In the genomic region with DNA sequence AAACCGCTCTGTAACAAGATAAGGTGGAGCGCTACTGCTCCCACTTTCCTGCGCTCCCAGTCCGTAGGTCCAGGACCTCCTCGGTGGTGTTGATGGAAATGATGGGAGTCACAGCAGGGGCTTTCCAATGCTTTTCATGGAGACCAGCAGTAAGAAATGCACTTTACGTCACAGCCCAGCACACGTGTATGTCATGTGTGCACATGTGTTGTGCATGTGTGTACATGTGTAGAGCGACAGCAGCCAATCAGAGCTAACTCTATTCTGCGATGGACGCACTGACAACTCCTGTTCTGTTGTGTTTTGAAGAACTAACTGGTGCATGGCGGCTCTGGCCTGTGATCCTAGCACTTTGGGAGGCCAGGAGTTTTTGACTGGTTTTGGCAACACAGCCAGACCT, we compare ENCODE assay signal across 9 cellular contexts. TPM values are rescaled to one million over a fixed set of nuclear protein-coding genes. Genes with fewer than 3 reads are reported as not detected.
DNase-seq lines count a peak whose midpoint lies in the region; ATAC-seq and TF ChIP-seq lines count a peak whose summit lies in the region.
"Had no signal": no experiment of that assay in that cellular context is flagged by ENCODE, and none has a peak within 500 bp of the region (broad histone marks: within the 10 kb centered on the region; RNA-seq: fewer than 3 reads in every experiment).

No MANE protein-coding gene starts in this region.

- H3K4me1 ChIP-seq in HCT116 (ENCODE audit: control insufficient read depth in 1 of 2, insufficient read depth in 2 of 2, low read length in 2 of 2), result peaks cover 12 to 24% of the 10 kb centered on the region in 2 experiments
- H3K4me1 ChIP-seq in lower lobe of right lung, result peaks cover 17% of the 10 kb centered on the region
- peaks cover 0 to 24% (median 13%) of the 10 kb centered on the region in 12 donors for H3K4me1 ChIP-seq in heart left ventricle

- no peaks in the 10 kb centered on the region for H3K9me2 ChIP-seq in HCT116 (ENCODE audit: insufficient read depth)

- no peak for TF ChIP-seq CTCF in AG10803 (conservative IDR thresholded peaks at IDR 0.05; ENCODE audit: low read length)
- no peak for TF ChIP-seq CTCF in HCT116 (IDR thresholded peaks at IDR 0.05 in 2 of 3, conservative IDR thresholded peaks at IDR 0.05 in 1 of 3; ENCODE audit: borderline replicate concordance in 1 of 3, insufficient read depth in 1 of 3, low read depth in 2 of 3, low read length in 2 of 3)
- no peak for TF ChIP-seq CTCF in lower lobe of right lung (IDR thresholded peaks at IDR 0.05)
- TF ChIP-seq CTCF in heart left ventricle (IDR thresholded peaks at IDR 0.05), result no peak

- RAD21 ChIA-PET in HCT116 (lab: Charles Lee; ENCODE audit: low non-redundant PET in 1 of 2, low total read pairs in 2 of 2, uncharacterized antibody in 2 of 2, unreplicated experiment in 2 of 2), result no interaction called here

- peaks cover 18% of the 10 kb centered on the region for H3K4me1 Mint-ChIP-seq in activated T-helper 1 cell treated with anti-CD3 and anti-CD28 coated beads, Interleukin-12 subunit alpha, Interleukin-12 subunit beta, Interleukin-2, Interleukin-4 antibody, amounts not matched to agents 30 ng/mL and 10 ng/mL and 1 ng/mL, durations not matched to agents 14 hours and 24 hours and 36 hours (ENCODE audit: low read depth)

- no peak overlapping the region for H3K27ac ChIP-seq in HCT116 (ENCODE audit: low read depth, low read length)
- H3K27ac ChIP-seq in lower lobe of right lung, result no peak overlapping the region
- H3K27ac ChIP-seq in heart left ventricle, result no peak overlapping the region

- BruUV-seq in HCT116 (replicated peaks; lab: Mats Ljungman, UMichigan), result no TSS peak

- H3K9ac ChIP-seq in HCT116 (ENCODE audit: low read length), result peak overlapping the region; percentile 95

- H3K4me3 ChIP-seq in AG10803 (ENCODE audit: low read length) (peak overlapping the region; percentile 76), HCT116 (replicated peaks in 1 of 2; ENCODE audit: low read depth in 1 of 2, low read length in 2 of 2) (peak overlapping the region; percentile 85 to 100), lower lobe of right lung (peak overlapping the region; percentile 81), heart left ventricle (peak overlapping the region in 2 of 12 donors; percentile 79 to 98)

- DNase-seq in AG10803 (ENCODE audit: low read depth) (no peak), HCT116 (ENCODE audit: low read depth, low spot score) (no peak), lower lobe of right lung (no peak), NCI-H1436 treated with DMSO at 0.1 percent for 48 hours (lab: John Stamatoyannopoulos, UW) (no peak), NCI-H510A treated with DMSO at 0.1 percent for 48 hours (lab: John Stamatoyannopoulos, UW) (no peak), heart left ventricle (no peak)
- no peak for DNase-seq in activated T-helper 1 cell treated with anti-CD3 and anti-CD28 coated beads, Interleukin-12 subunit alpha, Interleukin-12 subunit beta, Interleukin-2, Interleukin-4 antibody, amounts not matched to agents 30 ng/mL and 10 ng/mL and 1 ng/mL, durations not matched to agents 14 hours and 24 hours and 36 hours (ENCODE audit: low spot score)
- DNase-seq: NCI-H2029 had no signal

- H3K4me2 ChIP-seq in HCT116 (ENCODE audit: low read length), result peak overlapping the region; percentile 93

- no peak for TF ChIP-seq RAD21 in HCT116 (IDR thresholded peaks at IDR 0.05; ENCODE audit: low read depth)

- no peaks in the 10 kb centered on the region for H3K9me3 Mint-ChIP-seq in activated T-helper 1 cell treated with anti-CD3 and anti-CD28 coated beads, Interleukin-12 subunit alpha, Interleukin-12 subunit beta, Interleukin-2, Interleukin-4 antibody, amounts not matched to agents 30 ng/mL and 10 ng/mL and 1 ng/mL, durations not matched to agents 14 hours and 24 hours and 36 hours

- H3K79me2 ChIP-seq in HCT116 (ENCODE audit: insufficient read depth, low read length), result peaks cover 49% of the 10 kb centered on the region

- peak overlapping the region; percentile 34 for H3K27ac Mint-ChIP-seq in activated T-helper 1 cell treated with anti-CD3 and anti-CD28 coated beads, Interleukin-12 subunit alpha, Interleukin-12 subunit beta, Interleukin-2, Interleukin-4 antibody, amounts not matched to agents 30 ng/mL and 10 ng/mL and 1 ng/mL, durations not matched to agents 14 hours and 24 hours and 36 hours

- peak overlapping the region; percentile 96 for H3K4me3 Mint-ChIP-seq in activated T-helper 1 cell treated with anti-CD3 and anti-CD28 coated beads, Interleukin-12 subunit alpha, Interleukin-12 subunit beta, Interleukin-2, Interleukin-4 antibody, amounts not matched to agents 30 ng/mL and 10 ng/mL and 1 ng/mL, durations not matched to agents 14 hours and 24 hours and 36 hours

- H3K27me3 ChIP-seq in HCT116 (ENCODE audit: insufficient read depth, low read length) (no peaks in the 10 kb centered on the region), lower lobe of right lung (ENCODE audit: low read depth) (no peaks in the 10 kb centered on the region), heart left ventricle (no peaks in the 10 kb centered on the region)

- H3K36me3 ChIP-seq in HCT116 (ENCODE audit: control insufficient read depth in 1 of 2, insufficient read depth in 2 of 2, low read length in 2 of 2) (peaks cover 2 to 13% of the 10 kb centered on the region in 2 experiments; a peak in 1 of 4 replicates), lower lobe of right lung (peaks cover 4% of the 10 kb centered on the region), heart left ventricle (peaks cover 0 to 7% (median 2%) of the 10 kb centered on the region in 9 donors)

- ATAC-seq in HCT116 (no peak), lower lobe of right lung (no peak), HG02840 (IDR thresholded peaks at IDR 0.05; ENCODE audit: low FRiP score, unreplicated experiment) (no peak), heart left ventricle (no peak)

- H3K27me3 Mint-ChIP-seq in activated T-helper 1 cell treated with anti-CD3 and anti-CD28 coated beads, Interleukin-12 subunit alpha, Interleukin-12 subunit beta, Interleukin-2, Interleukin-4 antibody, amounts not matched to agents 30 ng/mL and 10 ng/mL and 1 ng/mL, durations not matched to agents 14 hours and 24 hours and 36 hours (ENCODE audit: insufficient read depth), result no peaks in the 10 kb centered on the region

- peaks cover 8% of the 10 kb centered on the region for H3K36me3 Mint-ChIP-seq in activated T-helper 1 cell treated with anti-CD3 and anti-CD28 coated beads, Interleukin-12 subunit alpha, Interleukin-12 subunit beta, Interleukin-2, Interleukin-4 antibody, amounts not matched to agents 30 ng/mL and 10 ng/mL and 1 ng/mL, durations not matched to agents 14 hours and 24 hours and 36 hours (ENCODE audit: low read depth)

- no peaks in the 10 kb centered on the region for H4K20me1 ChIP-seq in HCT116 (ENCODE audit: insufficient read depth)

- 90 to 92% (median 91%) methylated on average over 11 of the region's 11 CpGs for WGBS in heart left ventricle, 4 donors

- POLR2A ChIA-PET in HCT116 (lab: Charles Lee), result no interaction called here

- no peak for TF ChIP-seq POLR2A in HCT116 (IDR thresholded peaks at IDR 0.05; ENCODE audit: borderline replicate concordance, extremely low read depth, insufficient read depth, insufficient read length)
- no peak for TF ChIP-seq POLR2A in heart left ventricle (IDR thresholded peaks at IDR 0.05)

- intact Hi-C loops in HCT116 (cut with micrococcal nuclease), result no loop called here
- intact Hi-C loops in activated T-helper 1 cell treated with anti-CD3 and anti-CD28 coated beads, Interleukin-12 subunit alpha, Interleukin-12 subunit beta, Interleukin-2, Interleukin-4 antibody, amounts not matched to agents 30 ng/mL and 10 ng/mL and 1 ng/mL, durations not matched to agents 14 hours and 24 hours and 36 hours (cut with micrococcal nuclease), result no loop called here
- intact Hi-C loops in lower lobe of right lung (cut with DNase I), result no loop called here
- intact Hi-C loops in heart left ventricle (cut with DNase I), result loop anchor here in 2 of 10 donors (1.0 to 10.0 kb wide), 2 partner anchors 33 to 55 kb away; no protein-coding TSS in a partner anchor

- H2AFZ ChIP-seq in HCT116 (ENCODE audit: low read depth, low read length, poor library complexity, severe bottlenecking), result no peak overlapping the region

- CTCF ChIA-PET in HCT116 (lab: Charles Lee), result no interaction called here

- H3K9me3 ChIP-seq in HCT116 (ENCODE audit: control insufficient read depth in 1 of 2, insufficient read depth in 1 of 2, low read depth in 1 of 2, low read length in 2 of 2) (no peaks in the 10 kb centered on the region), lower lobe of right lung (no peaks in the 10 kb centered on the region), heart left ventricle (no peaks in the 10 kb centered on the region)

TF ChIP-seq in HCT116, 20 proteins besides CTCF, POLR2A, EP300 and RAD21:
- TF ChIP-seq, protein P1, sequence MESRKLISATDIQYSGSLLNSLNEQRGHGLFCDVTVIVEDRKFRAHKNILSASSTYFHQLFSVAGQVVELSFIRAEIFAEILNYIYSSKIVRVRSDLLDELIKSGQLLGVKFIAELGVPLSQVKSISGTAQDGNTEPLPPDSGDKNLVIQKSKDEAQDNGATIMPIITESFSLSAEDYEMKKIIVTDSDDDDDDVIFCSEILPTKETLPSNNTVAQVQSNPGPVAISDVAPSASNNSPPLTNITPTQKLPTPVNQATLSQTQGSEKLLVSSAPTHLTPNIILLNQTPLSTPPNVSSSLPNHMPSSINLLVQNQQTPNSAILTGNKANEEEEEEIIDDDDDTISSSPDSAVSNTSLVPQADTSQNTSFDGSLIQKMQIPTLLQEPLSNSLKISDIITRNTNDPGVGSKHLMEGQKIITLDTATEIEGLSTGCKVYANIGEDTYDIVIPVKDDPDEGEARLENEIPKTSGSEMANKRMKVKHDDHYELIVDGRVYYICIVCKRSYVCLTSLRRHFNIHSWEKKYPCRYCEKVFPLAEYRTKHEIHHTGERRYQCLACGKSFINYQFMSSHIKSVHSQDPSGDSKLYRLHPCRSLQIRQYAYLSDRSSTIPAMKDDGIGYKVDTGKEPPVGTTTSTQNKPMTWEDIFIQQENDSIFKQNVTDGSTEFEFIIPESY (IDR thresholded peaks at IDR 0.05; ENCODE audit: extremely low read depth, insufficient replicate concordance, low read length), result no peak
TF ChIP-seq in HCT116: peak in this region for 0.

RNA-seq across cellular contexts. Expression of a gene that starts 1.2 kb away (rescaled TPM):
- total RNA-seq in HCT116 (2021; ENCODE audit: unreplicated experiment) (102 TPM), lower lobe of right lung (65.0 TPM), heart left ventricle (10 to 100 TPM; 42.0 to 87.7 (median 58.9) TPM)
- polyA plus RNA-seq in HCT116 (2012), result 92.1 and 103 TPM in 2 replicates
- total RNA-seq in activated T-helper 1 cell treated with anti-CD3 and anti-CD28 coated beads, Interleukin-12 subunit alpha, Interleukin-12 subunit beta, Interleukin-2, Interleukin-4 antibody, amounts not matched to agents 30 ng/mL and 10 ng/mL and 1 ng/mL, durations not matched to agents 14 hours and 24 hours and 36 hours, result 108 and 110 TPM in 2 replicates
- 10 to 100 TPM; 30.8 to 55.3 TPM for polyA plus RNA-seq in heart left ventricle

RNA-seq across cellular contexts. Expression of a gene that starts 16.3 kb away (rescaled TPM):
- total RNA-seq in HCT116 (2021; ENCODE audit: unreplicated experiment) (55.5 TPM), lower lobe of right lung (130 TPM), heart left ventricle (10 to 100 TPM; 30.2 to 71.4 (median 40.0) TPM)
- polyA plus RNA-seq in HCT116 (2012), result 53.0 and 60.8 TPM in 2 replicates
- 49.7 and 60.4 TPM in 2 replicates for total RNA-seq in activated T-helper 1 cell treated with anti-CD3 and anti-CD28 coated beads, Interleukin-12 subunit alpha, Interleukin-12 subunit beta, Interleukin-2, Interleukin-4 antibody, amounts not matched to agents 30 ng/mL and 10 ng/mL and 1 ng/mL, durations not matched to agents 14 hours and 24 hours and 36 hours
- polyA plus RNA-seq in heart left ventricle, result 10 to 100 TPM; 20.4 to 28.7 TPM
